Comparison of ENCODE assay signal across 10 cellular contexts in the genomic region with DNA sequence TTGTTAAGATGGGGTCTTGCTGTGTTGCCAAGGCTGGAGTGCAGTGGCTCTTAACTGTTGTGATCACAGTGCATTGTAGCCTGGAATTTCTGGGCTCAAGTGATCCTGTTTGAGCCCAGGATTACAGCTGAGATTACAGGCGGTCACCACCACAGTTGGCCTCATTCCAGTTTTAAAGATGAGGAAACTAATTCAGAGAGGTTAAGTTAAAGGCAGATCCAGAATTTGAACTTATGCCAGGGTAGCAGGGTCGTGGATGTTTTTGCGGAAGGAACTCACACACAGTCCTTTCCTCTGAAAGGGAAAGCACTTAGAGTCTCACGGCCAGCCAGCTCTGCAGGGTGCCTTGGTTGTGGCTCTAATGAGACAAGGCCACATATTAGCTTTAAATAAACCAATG.
DNase-seq lines count a peak whose midpoint lies in the region; FAIRE-seq and TF ChIP-seq lines count a peak whose summit lies in the region.
"Had no signal": no experiment of that assay in that cellular context is flagged by ENCODE, and none has a peak within 500 bp of the region (broad histone marks: within the 10 kb centered on the region; RNA-seq: fewer than 3 reads in every experiment).

No MANE protein-coding gene starts in this region.

- DNase-seq in H54 (ENCODE audit: insufficient read length, low spot score): no peak
- peak; percentile 11 for DNase-seq in RPMI7951 (ENCODE audit: low read depth)
- peak; percentile 71 for DNase-seq in fibroblast of villous mesenchyme (ENCODE audit: low read depth)
- peak; percentile 33 for DNase-seq in retina
- no peak for DNase-seq in SHP77 treated with DMSO at 0.1 percent for 48 hours (lab: John Stamatoyannopoulos, UW)
- DNase-seq in ecto neural progenitor cell (ENCODE audit: low spot score): no peak
- no peak for DNase-seq in activated CD8-positive, alpha-beta memory T cell treated with anti-CD3 and anti-CD28 coated beads, Interleukin-2, amount 50 U/mL, for 48 hours
- DNase-seq: DMS79 treated with DMSO at 0.1 percent for 48 hours, NCI-H1092 had no signal

- no peak for TF ChIP-seq POLR2A in H54 (IDR thresholded peaks at IDR 0.05; ENCODE audit: low read depth, low read length)

- H3K4me3 ChIP-seq in fibroblast of villous mesenchyme (ENCODE audit: low read depth, low read length): no peak overlapping the region
- H3K4me3 ChIP-seq: breast epithelium had no signal

- FAIRE-seq in H54 (lab: Jason Lieb, UNC): peak; percentile 52

- TF ChIP-seq CTCF in fibroblast of villous mesenchyme (IDR thresholded peaks at IDR 0.05; ENCODE audit: insufficient read depth, low read depth, low read length): no peak

Comparison
In these comparisons a context has a peak if more than half of its experiments do, and no peak if none do; other contexts are left out.
1. DNase-seq: peak in RPMI7951 (single experiment), fibroblast of villous mesenchyme (single experiment) and retina (single experiment); none in H54 (single experiment), SHP77 treated with DMSO at 0.1 percent for 48 hours (single experiment), ecto neural progenitor cell (single experiment) and activated CD8-positive, alpha-beta memory T cell treated with anti-CD3 and anti-CD28 coated beads, Interleukin-2, amount 50 U/mL, for 48 hours (single experiment).